15 cellular contexts compared by ENCODE assay signal in the genomic region with DNA sequence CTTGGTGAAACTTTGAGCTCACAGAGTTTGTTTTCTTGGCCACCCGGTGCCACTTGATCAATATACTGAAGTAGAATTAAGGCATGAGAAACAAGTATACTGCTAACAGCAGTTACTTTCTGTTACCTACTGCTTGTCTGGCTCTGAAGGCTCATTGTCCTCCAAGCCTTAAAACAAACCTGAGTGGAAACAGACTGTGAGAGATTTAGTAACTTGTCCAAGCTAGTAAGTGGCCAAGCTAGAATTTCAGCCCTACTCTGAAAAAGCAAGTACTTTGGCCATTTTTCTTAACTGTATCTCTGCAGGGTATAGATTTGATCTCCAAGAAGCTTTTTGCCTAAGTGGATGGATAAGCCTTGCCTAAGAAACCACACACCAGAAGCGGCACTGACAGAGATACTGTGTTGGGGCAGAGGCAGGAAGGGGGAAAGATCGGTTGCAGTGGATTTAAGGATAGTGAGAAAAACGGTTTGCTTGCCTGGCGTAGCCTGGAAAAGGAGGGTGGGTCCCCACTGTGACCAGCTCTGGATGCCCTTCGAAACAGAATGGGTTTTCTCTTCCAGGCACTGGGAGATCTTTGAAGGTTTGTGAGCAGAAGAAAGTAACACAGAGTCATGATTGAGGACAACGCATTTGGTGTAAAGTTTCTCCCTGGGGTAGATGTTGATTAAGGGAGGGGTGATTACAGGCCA. TPM values are rescaled to one million over a fixed set of nuclear protein-coding genes. Genes with fewer than 3 reads are reported as not detected.
DNase-seq lines count a peak whose midpoint lies in the region; ATAC-seq, FAIRE-seq and TF ChIP-seq lines count a peak whose summit lies in the region.
"Had no signal": no experiment of that assay in that cellular context is flagged by ENCODE, and none has a peak within 500 bp of the region (broad histone marks: within the 10 kb centered on the region; RNA-seq: fewer than 3 reads in every experiment).

No MANE protein-coding gene starts in this region.

- H3K27me3 ChIP-seq in HepG2 (ENCODE audit: control insufficient read depth in 1 of 2, insufficient read depth in 2 of 2, low read length in 2 of 2), result no peaks in the 10 kb centered on the region; a peak in 2 of 5 replicates
- H3K27me3 ChIP-seq in right lobe of liver, result no peaks in the 10 kb centered on the region
- no peaks in the 10 kb centered on the region for H3K27me3 ChIP-seq in aorta (ENCODE audit: control insufficient read depth in 1 of 2, insufficient read depth in 2 of 2, low read length in 1 of 2)

- ATAC-seq in HepG2 (no peak), right lobe of liver (no peak), activated B cell treated with CpG ODN at 0.5 μM for 24 hours (ENCODE audit: low read depth) (no peak), aorta (ENCODE audit: low FRiP score) (no peak)

- peaks cover 4% of the 10 kb centered on the region for H3K36me3 Mint-ChIP-seq in activated B cell treated with CpG ODN at 0.5 μM for 24 hours (ENCODE audit: low read depth)
- H3K36me3 Mint-ChIP-seq in immature natural killer cell, result no peaks in the 10 kb centered on the region
- H3K36me3 Mint-ChIP-seq in type B pancreatic cell, result no peaks in the 10 kb centered on the region

- H4K20me1 ChIP-seq in HepG2 (ENCODE audit: insufficient read depth, low read length), result peaks cover 16% of the 10 kb centered on the region; the same call in 1 of the 2 replicates

- TF ChIP-seq POLR2A in HepG2 (IDR thresholded peaks at IDR 0.05; ENCODE audit: insufficient read depth in 1 of 2, low read depth in 2 of 2, low read length in 2 of 2) (no peak), right lobe of liver (IDR thresholded peaks at IDR 0.05) (no peak)

- no peak for TF ChIP-seq EP300 in HepG2 (IDR thresholded peaks at IDR 0.05; ENCODE audit: low read depth in 2 of 2, low read length in 2 of 2)
- TF ChIP-seq EP300 in HepG2 (CRISPR knock-in tag; IDR thresholded peaks at IDR 0.05; ENCODE audit: borderline replicate concordance), result no peak

- H2AFZ ChIP-seq in HepG2 (ENCODE audit: low read length), result no peak overlapping the region

- H3K4me3 Mint-ChIP-seq in activated B cell treated with CpG ODN at 0.5 μM for 24 hours (peak overlapping the region; percentile 48), immature natural killer cell (peak overlapping the region; percentile 66 to 84 (median 70)), type B pancreatic cell (peak overlapping the region; percentile 78)

- H3K36me3 ChIP-seq in HepG2 (replicated peaks in 1 of 2; ENCODE audit: control insufficient read depth in 1 of 2, insufficient read depth in 2 of 2, low read length in 2 of 2) (no peaks in the 10 kb centered on the region), right lobe of liver (no peaks in the 10 kb centered on the region), aorta (ENCODE audit: control insufficient read depth in 1 of 2, insufficient read depth in 2 of 2, low read length in 1 of 2) (no peaks in the 10 kb centered on the region)

- 0 out of 2 replicates have a peak overlapping the region, but pooled peaks have one; percentile 8 for H3K4me2 ChIP-seq in HepG2 (ENCODE audit: low read depth, low read length)

- H3K27me3 Mint-ChIP-seq in activated B cell treated with CpG ODN at 0.5 μM for 24 hours, result no peaks in the 10 kb centered on the region
- H3K27me3 Mint-ChIP-seq in immature natural killer cell (ENCODE audit: low read depth in 3 of 3), result peaks cover 9 to 13% (median 12%) of the 10 kb centered on the region in 3 donors
- H3K27me3 Mint-ChIP-seq in type B pancreatic cell, result no peaks in the 10 kb centered on the region

- no TSS peak for BruUV-seq in HepG2 (replicated peaks; lab: Mats Ljungman, UMichigan)

- no peak overlapping the region for H3K27ac ChIP-seq in HepG2 (ENCODE audit: extremely low read length, insufficient read depth, low read length)
- no peak overlapping the region for H3K27ac ChIP-seq in right lobe of liver
- no peak overlapping the region for H3K27ac ChIP-seq in aorta (ENCODE audit: low read depth in 1 of 2, low read length in 2 of 2)
- H3K27ac ChIP-seq: parathyroid adenoma had no signal

- H3K9me3 ChIP-seq in HepG2 (ENCODE audit: low read length) (no peaks in the 10 kb centered on the region), right lobe of liver (no peaks in the 10 kb centered on the region), aorta (ENCODE audit: control insufficient read depth, low read length) (no peaks in the 10 kb centered on the region)

- CTCF ChIA-PET in HepG2 (lab: Yijun Ruan, JAX; ENCODE audit: low intra/inter-chr PET ratio, low total read pairs) (no interaction called here), activated B cell treated with CpG ODN at 0.5 μM for 24 hours (lab: Charles Lee) (no interaction called here)

- FAIRE-seq in HepG2 (lab: Jason Lieb, UNC), result no peak

- H3K9me3 Mint-ChIP-seq in activated B cell treated with CpG ODN at 0.5 μM for 24 hours (no peaks in the 10 kb centered on the region), immature natural killer cell (no peaks in the 10 kb centered on the region), type B pancreatic cell (no peaks in the 10 kb centered on the region)

- no peak for TF ChIP-seq CTCF in HepG2 (CRISPR knock-in tag; IDR thresholded peaks at IDR 0.05)
- no peak for TF ChIP-seq CTCF in right lobe of liver (IDR thresholded peaks at IDR 0.05)
- TF ChIP-seq CTCF in activated B cell treated with CpG ODN at 0.5 μM for 24 hours (IDR thresholded peaks at IDR 0.05), result no peak
- no peak for TF ChIP-seq CTCF in type B pancreatic cell (conservative IDR thresholded peaks at IDR 0.05)

- peaks cover 46% of the 10 kb centered on the region for H3K4me1 ChIP-seq in HepG2 (ENCODE audit: insufficient read depth, low read length)
- H3K4me1 ChIP-seq in right lobe of liver, result peaks cover 0 to 38% (median 19%) of the 10 kb centered on the region in 4 donors
- peaks cover 0 to 2% of the 10 kb centered on the region in 2 donors for H3K4me1 ChIP-seq in aorta (ENCODE audit: control insufficient read depth in 1 of 2, insufficient read depth in 2 of 2, low read length in 2 of 2)
- H3K4me1 ChIP-seq: parathyroid adenoma had no signal

- no peak overlapping the region for H3K9ac ChIP-seq in HepG2 (ENCODE audit: insufficient read depth, low read depth, low read length)
- H3K9ac ChIP-seq: parathyroid adenoma had no signal

- H3K79me2 ChIP-seq in HepG2 (ENCODE audit: insufficient read depth, low read length), result peaks cover 22% of the 10 kb centered on the region
- H3K79me2 ChIP-seq: parathyroid adenoma had no signal

- DNase-seq in HepG2 (ENCODE audit: low spot score), result no peak
- no peak for DNase-seq in right lobe of liver
- DNase-seq in activated B cell treated with CpG ODN at 0.5 μM for 24 hours, result no peak
- no peak for DNase-seq in immature natural killer cell
- no peak for DNase-seq in type B pancreatic cell (ENCODE audit: extremely low spot score, unreplicated experiment)
- DNase-seq in cardiac septum (ENCODE audit: low spot score), result no peak
- no peak for DNase-seq in germinal center (ENCODE audit: low spot score)
- no peak for DNase-seq in aorta
- DNase-seq: activated CD4-positive, alpha-beta T cell treated with anti-CD3 and anti-CD28 coated beads, Interleukin-2, amount 50 U/mL, for 1 hour; AML-193; mesendoderm; NCI-H187; NCI-H524 treated with DMSO at 0.1 percent for 48 hours; stimulated activated CD4-positive, alpha-beta T cell treated with anti-CD3 and anti-CD28 coated beads, Interleukin-12 subunit alpha, Interleukin-12 subunit beta, amount 100 ng/mL, for 4 hours had no signal

- in situ Hi-C loops in HepG2 (cut with HindIII; ENCODE audit: extremely low pct_ligation_motif_present, low pct_unique_long_range_greater_than_20kb), result no loop called here

- no peak for TF ChIP-seq RAD21 in HepG2 (CRISPR knock-in tag; IDR thresholded peaks at IDR 0.05)

- H3K4me1 Mint-ChIP-seq in activated B cell treated with CpG ODN at 0.5 μM for 24 hours (peaks cover 28% of the 10 kb centered on the region), immature natural killer cell (peaks cover 25 to 27% of the 10 kb centered on the region in 2 donors), type B pancreatic cell (ENCODE audit: unreplicated experiment) (peaks cover 20% of the 10 kb centered on the region)

- whole genome bisulfite sequencing in HepG2 (ENCODE audit: low lambda C conversion rate), result 69% methylated on average over 7 of the region's 7 CpGs
- 82% methylated on average over 7 of the region's 7 CpGs for WGBS in right lobe of liver (ENCODE audit: insufficient coverage, low coverage, low lambda C conversion rate, missing lambda C conversion rate)
- 96 to 97% methylated on average over 7 of the region's 7 CpGs for WGBS in aorta, 2 donors

- intact Hi-C loops in HepG2 (cut with micrococcal nuclease; ENCODE audit: unreplicated experiment), result no loop called here
- intact Hi-C loops in right lobe of liver (cut with DNase I), result no loop called here
- intact Hi-C loops in activated B cell treated with CpG ODN at 0.5 μM for 24 hours (cut with micrococcal nuclease), result no loop called here
- intact Hi-C loops in cardiac septum (cut with DNase I), result no loop called here
- intact Hi-C loops in aorta (cut with DNase I), result no loop called here

- H3K4me3 ChIP-seq in HepG2 (replicated peaks in 1 of 3; ENCODE audit: insufficient read depth in 1 of 3, low read depth in 2 of 3, low read length in 3 of 3), result no peak overlapping the region
- no peak overlapping the region for H3K4me3 ChIP-seq in right lobe of liver
- no peak overlapping the region for H3K4me3 ChIP-seq in aorta (ENCODE audit: low read length in 2 of 2)

- no peak overlapping the region for H3K27ac Mint-ChIP-seq in activated B cell treated with CpG ODN at 0.5 μM for 24 hours
- peak overlapping the region in 5 of 6 donors; percentile 32 to 100 (median 88) for H3K27ac Mint-ChIP-seq in immature natural killer cell
- H3K27ac Mint-ChIP-seq in type B pancreatic cell, result peak overlapping the region; percentile 76

- POLR2A ChIA-PET in HepG2 (lab: Yijun Ruan, JAX), result no interaction called here
- POLR2A ChIA-PET in activated B cell treated with CpG ODN at 0.5 μM for 24 hours (lab: Charles Lee), result interaction anchor here (0.6 kb wide), 2 partner anchors 121 to 1894 kb away, joined by 3 read pairs; no protein-coding TSS in a partner anchor

RNA-seq across cellular contexts. Expression of a gene that starts 2.1 kb away (rescaled TPM):
- 9.2 and 17.0 TPM in 2 replicates for total RNA-seq in HepG2 (2016; rRNA removed; fragmentation: Illumina TruSeq; extraction: Trizol)
- total RNA-seq in HepG2 (2016; cell fraction: cytosol; rRNA removed; fragmentation: Illumina TruSeq; extraction: Trizol; ENCODE audit: low read depth), result 2.6 and 3.3 TPM in 2 replicates
- 9.2 and 18.3 TPM in 2 replicates for total RNA-seq in HepG2 (2016; cell fraction: insoluble cytoplasmic fraction; rRNA removed; fragmentation: Illumina TruSeq; extraction: Trizol)
- 6.1 and 7.5 TPM in 2 replicates for total RNA-seq in HepG2 (2016; cell fraction: membrane; rRNA removed; fragmentation: Illumina TruSeq; extraction: Trizol)
- 15.7 and 18.2 TPM in 2 replicates for total RNA-seq in HepG2 (2016; cell fraction: nucleus; rRNA removed; fragmentation: Illumina TruSeq; extraction: Trizol)
- polyA plus RNA-seq in HepG2 (2011; rRNA removed), result 9.7 TPM in 2 replicates
- 5.9 and 8.6 TPM in 2 replicates for polyA plus RNA-seq in HepG2 (2011; cell fraction: cytosol; rRNA removed)
- 4.1 and 4.6 TPM in 2 replicates for polyA plus RNA-seq in HepG2 (2011; cell fraction: nucleus; rRNA removed)
- 16.4 and 19.7 TPM in 2 replicates for polyA plus RNA-seq in HepG2 (2012)
- 1.4 and 1.9 TPM in 2 replicates for polyA plus RNA-seq in HepG2 (2016; cell fraction: cytosol; fragmentation: Illumina TruSeq; extraction: Trizol; ENCODE audit: low read depth)
- 9.8 and 10.1 TPM in 2 replicates for polyA plus RNA-seq in HepG2 (2016; cell fraction: insoluble cytoplasmic fraction; fragmentation: Illumina TruSeq; extraction: Trizol; ENCODE audit: low read depth)
- polyA plus RNA-seq in HepG2 (2016; cell fraction: membrane; fragmentation: Illumina TruSeq; extraction: Trizol; ENCODE audit: low read depth), result 3.6 and 4.1 TPM in 2 replicates
- 22.2 and 24.5 TPM in 2 replicates for polyA plus RNA-seq in HepG2 (2016; cell fraction: nucleus; fragmentation: Illumina TruSeq; extraction: Trizol; ENCODE audit: insufficient read depth, low read depth)
- polyA minus RNA-seq in HepG2 (2011; rRNA and poly(A)+ RNA removed; ENCODE audit: low replicate concordance), result 4.5 and 4.7 TPM in 2 replicates
- polyA minus RNA-seq in HepG2 (2011; cell fraction: cytosol; rRNA and poly(A)+ RNA removed), result 9.5 and 9.6 TPM in 2 replicates
- polyA minus RNA-seq in HepG2 (2011; cell fraction: nucleus; rRNA and poly(A)+ RNA removed), result 7.5 and 9.8 TPM in 2 replicates
- 10 to 100 TPM; 23.2 to 32.9 (median 27.2) TPM for total RNA-seq in right lobe of liver
- 17.1 and 19.7 TPM in 2 replicates for total RNA-seq in activated B cell treated with CpG ODN at 0.5 μM for 24 hours
- 1 to 10 TPM in 2 of 3 donors, under 1 TPM in 1; 0.45 to 5.2 (median 3.7) TPM for polyA plus RNA-seq in immature natural killer cell
- 20.8 and 22.0 TPM in 2 replicates for total RNA-seq in type B pancreatic cell (ENCODE audit: low replicate concordance)
- total RNA-seq in cardiac septum, result 10.3 TPM
- 10 to 100 TPM; 14.8 to 19.7 TPM for total RNA-seq in aorta
- polyA plus RNA-seq in aorta, result 10 to 100 TPM in 1 of 2 donors, 1 to 10 TPM in 1; 5.0 to 12.4 TPM

RNA-seq across cellular contexts. Expression of a gene that starts 8.0 kb away (rescaled TPM):
- not detected in 2 replicates for total RNA-seq in HepG2 (2016; rRNA removed; fragmentation: Illumina TruSeq; extraction: Trizol)
- not detected in 2 replicates for total RNA-seq in HepG2 (2016; cell fraction: cytosol; rRNA removed; fragmentation: Illumina TruSeq; extraction: Trizol; ENCODE audit: low read depth)
- total RNA-seq in HepG2 (2016; cell fraction: insoluble cytoplasmic fraction; rRNA removed; fragmentation: Illumina TruSeq; extraction: Trizol), result 0.09 TPM in 1 of 2 replicates, not detected in the other
- total RNA-seq in HepG2 (2016; cell fraction: membrane; rRNA removed; fragmentation: Illumina TruSeq; extraction: Trizol), result 0.14 TPM in 1 of 2 replicates, not detected in the other
- total RNA-seq in HepG2 (2016; cell fraction: nucleus; rRNA removed; fragmentation: Illumina TruSeq; extraction: Trizol), result not detected in 2 replicates
- polyA plus RNA-seq in HepG2 (2011; rRNA removed), result 0.30 and 0.46 TPM in 2 replicates
- 0.40 and 0.70 TPM in 2 replicates for polyA plus RNA-seq in HepG2 (2011; cell fraction: cytosol; rRNA removed)
- polyA plus RNA-seq in HepG2 (2011; cell fraction: nucleus; rRNA removed), result 0.24 and 0.35 TPM in 2 replicates
- polyA plus RNA-seq in HepG2 (2012), result 0.90 TPM in 1 of 2 replicates, not detected in the other
- not detected in 2 replicates for polyA plus RNA-seq in HepG2 (2016; cell fraction: cytosol; fragmentation: Illumina TruSeq; extraction: Trizol; ENCODE audit: low read depth)
- not detected in 2 replicates for polyA plus RNA-seq in HepG2 (2016; cell fraction: insoluble cytoplasmic fraction; fragmentation: Illumina TruSeq; extraction: Trizol; ENCODE audit: low read depth)
- 0.14 TPM in 1 of 2 replicates, not detected in the other for polyA plus RNA-seq in HepG2 (2016; cell fraction: membrane; fragmentation: Illumina TruSeq; extraction: Trizol; ENCODE audit: low read depth)
- polyA plus RNA-seq in HepG2 (2016; cell fraction: nucleus; fragmentation: Illumina TruSeq; extraction: Trizol; ENCODE audit: insufficient read depth, low read depth), result not detected in 2 replicates
- 0.10 and 0.40 TPM in 2 replicates for polyA minus RNA-seq in HepG2 (2011; rRNA and poly(A)+ RNA removed; ENCODE audit: low replicate concordance)
- polyA minus RNA-seq in HepG2 (2011; cell fraction: cytosol; rRNA and poly(A)+ RNA removed), result not detected in 2 replicates
- not detected in 2 replicates for polyA minus RNA-seq in HepG2 (2011; cell fraction: nucleus; rRNA and poly(A)+ RNA removed)
- 1 to 10 TPM in 4 of 6 experiments, under 1 TPM in 2; 0.25 to 2.2 (median 1.4) TPM for total RNA-seq in right lobe of liver
- total RNA-seq in activated B cell treated with CpG ODN at 0.5 μM for 24 hours, result not detected in 2 replicates
- polyA plus RNA-seq in immature natural killer cell, result not detected
- 0.39 and 0.88 TPM in 2 replicates for total RNA-seq in type B pancreatic cell (ENCODE audit: low replicate concordance)
- 0.57 TPM for total RNA-seq in cardiac septum
- under 1 TPM in 1 of 2 donors, not detected in 1; 0.69 TPM for total RNA-seq in aorta
- polyA plus RNA-seq in aorta, result not detected
